ENCODE assay signal across 18 cellular contexts in the genomic region with DNA sequence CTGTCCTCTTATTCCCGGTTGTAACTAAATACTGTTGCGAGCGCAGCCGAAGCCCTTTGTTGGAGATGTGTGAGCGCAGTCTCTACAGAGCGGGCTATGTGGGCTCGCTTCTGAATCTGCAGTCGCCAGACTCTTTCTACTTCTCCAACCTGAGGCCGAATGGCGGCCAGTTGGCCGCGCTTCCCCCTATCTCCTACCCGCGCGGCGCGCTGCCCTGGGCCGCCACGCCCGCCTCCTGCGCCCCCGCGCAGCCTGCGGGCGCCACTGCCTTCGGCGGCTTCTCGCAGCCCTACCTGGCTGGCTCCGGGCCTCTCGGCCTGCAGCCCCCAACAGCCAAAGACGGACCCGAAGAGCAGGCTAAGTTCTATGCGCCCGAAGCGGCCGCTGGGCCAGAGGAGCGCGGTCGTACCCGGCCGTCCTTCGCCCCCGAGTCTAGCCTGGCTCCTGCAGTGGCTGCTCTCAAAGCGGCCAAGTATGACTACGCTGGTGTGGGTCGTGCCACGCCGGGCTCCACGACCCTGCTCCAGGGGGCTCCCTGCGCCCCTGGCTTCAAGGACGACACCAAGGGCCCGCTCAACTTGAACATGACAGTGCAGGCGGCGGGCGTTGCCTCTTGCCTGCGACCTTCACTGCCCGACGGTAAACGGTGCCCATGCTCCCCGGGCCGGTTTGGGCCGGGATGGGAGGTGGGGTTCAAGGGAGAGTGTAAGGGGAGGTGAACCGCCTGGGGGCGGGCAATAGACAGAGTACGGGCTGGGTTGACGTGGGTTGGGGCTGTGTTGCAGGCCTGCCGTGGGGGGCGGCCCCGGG. TPM values are rescaled to one million over a fixed set of nuclear protein-coding genes. Genes with fewer than 3 reads are reported as not detected.
DNase-seq lines count a peak whose midpoint lies in the region; ATAC-seq and TF ChIP-seq lines count a peak whose summit lies in the region.
"Had no signal": no experiment of that assay in that cellular context is flagged by ENCODE, and none has a peak within 500 bp of the region (broad histone marks: within the 10 kb centered on the region; RNA-seq: fewer than 3 reads in every experiment).

Gene HOXD12, plus strand, starts transcription at position 59 of the 810 bp plus-strand sequence. Its CDS starts 7 bp downstream, at position 66.

- H3K79me2 ChIP-seq in MM.1S (ENCODE audit: low read length): no peaks in the 10 kb centered on the region

- peaks cover 92% of the 10 kb centered on the region for H3K27me3 Mint-ChIP-seq in activated CD4-positive, alpha-beta T cell treated with anti-CD3 and anti-CD28 coated beads, Interleukin-2, amount 10 ng/mL, durations not matched to agents 7 days and 5 days

- H3K36me3 Mint-ChIP-seq in activated CD4-positive, alpha-beta T cell treated with anti-CD3 and anti-CD28 coated beads, Interleukin-2, amount 10 ng/mL, durations not matched to agents 7 days and 5 days (ENCODE audit: low read depth): no peaks in the 10 kb centered on the region

- no peak within 1 kb of the TSS; the same call in 1 of the 2 replicates for H2AFZ ChIP-seq in MM.1S (ENCODE audit: low read length)

- intact Hi-C loops in sigmoid colon (cut with DNase I): loop anchor here (5.0 kb wide), 2 partner anchors 848 to 933 kb away; partner anchors contain the start of gene ATF2

- no peak within 1 kb of the TSS for H3K27ac Mint-ChIP-seq in activated CD4-positive, alpha-beta T cell treated with anti-CD3 and anti-CD28 coated beads, Interleukin-2, amount 10 ng/mL, durations not matched to agents 7 days and 5 days

- TF ChIP-seq EP300 in sigmoid colon (IDR thresholded peaks at IDR 0.05): no peak

- H3K27ac ChIP-seq in MM.1S (ENCODE audit: low read length): no peak within 1 kb of the TSS
- peak within 1 kb of the TSS in 3 of 4 donors; percentile 92 to 96 (median 94) for H3K27ac ChIP-seq in sigmoid colon
- H3K27ac ChIP-seq: gastrocnemius medialis, HL-60, VCaP had no signal

- H3K36me3 ChIP-seq in MM.1S (replicated peaks; ENCODE audit: insufficient read depth, low read length): no peaks in the 10 kb centered on the region
- H3K36me3 ChIP-seq in iPS-15b (ENCODE audit: control insufficient read depth, insufficient read depth, low read length): no peaks in the 10 kb centered on the region
- no peaks in the 10 kb centered on the region for H3K36me3 ChIP-seq in sigmoid colon
- H3K36me3 ChIP-seq: gastrocnemius medialis had no signal

- peaks cover 16% of the 10 kb centered on the region for H3K4me1 Mint-ChIP-seq in activated CD4-positive, alpha-beta T cell treated with anti-CD3 and anti-CD28 coated beads, Interleukin-2, amount 10 ng/mL, durations not matched to agents 7 days and 5 days

- 28 to 35% methylated on average over 69 of the region's 69 CpGs for whole genome bisulfite sequencing in sigmoid colon, 2 donors

- no peaks in the 10 kb centered on the region for H3K9me3 ChIP-seq in MM.1S (replicated peaks; ENCODE audit: insufficient read depth, low read length)
- H3K9me3 ChIP-seq in iPS-15b (ENCODE audit: control insufficient read depth, insufficient read depth, low read length): no peaks in the 10 kb centered on the region
- H3K9me3 ChIP-seq in sigmoid colon: no peaks in the 10 kb centered on the region
- H3K9me3 ChIP-seq: gastrocnemius medialis had no signal

- ATAC-seq in HG03108 (IDR thresholded peaks at IDR 0.05; ENCODE audit: unreplicated experiment): no peak
- ATAC-seq: gastrocnemius medialis had no signal

- no peak within 1 kb of the TSS for H3K4me3 ChIP-seq in MM.1S (ENCODE audit: low read length)
- H3K4me3 ChIP-seq in iPS-15b (ENCODE audit: low read depth, low read length): peak within 1 kb of the TSS; percentile 28
- peak within 1 kb of the TSS; percentile 45 to 70 (median 68) for H3K4me3 ChIP-seq in sigmoid colon
- H3K4me3 ChIP-seq: gastrocnemius medialis had no signal

- peaks cover 17% of the 10 kb centered on the region for H3F3A ChIP-seq in MM.1S (ENCODE audit: insufficient read depth, low read length)

- POLR2A ChIA-PET in activated CD4-positive, alpha-beta T cell treated with anti-CD3 and anti-CD28 coated beads, Interleukin-2, amount 10 ng/mL, durations not matched to agents 7 days and 5 days (lab: Charles Lee): no interaction called here

- DNase-seq in activated CD4-positive, alpha-beta T cell treated with anti-CD3 and anti-CD28 coated beads, Interleukin-2, amount 10 ng/mL, durations not matched to agents 7 days and 5 days: no peak
- DNase-seq in activated CD4-positive, alpha-beta T cell treated with anti-CD3 and anti-CD28 coated beads for 1 hour: no peak
- DNase-seq in MM.1S (no peak), sigmoid colon (peak; percentile 67), NCI-H774 (lab: John Stamatoyannopoulos, UW) (no peak)
- no peak for DNase-seq in stimulated activated naive CD4-positive, alpha-beta T cell treated with Interleukin-2 at 50 U/mL for 16 hours (lab: John Stamatoyannopoulos, UW)
- DNase-seq: CD4-positive, alpha-beta memory T cell; central memory CD4-positive, alpha-beta T cell; gastrocnemius medialis; NCI-H1694 treated with DMSO at 0.1 percent for 48 hours; NCI-H510A treated with DMSO at 0.1 percent for 48 hours; stimulated activated CD4-positive, alpha-beta T cell treated with anti-CD3 and anti-CD28 coated beads, Interleukin-12 subunit alpha, Interleukin-12 subunit beta, amount 100 ng/mL, for 4 hours; SW 1271 had no signal

- H3K4me2 ChIP-seq in MM.1S (ENCODE audit: low read depth, low read length): peak within 1 kb of the TSS; percentile 95; the same call in 1 of the 2 replicates

- H3K4me1 ChIP-seq in MM.1S (ENCODE audit: low read length) (0 out of 2 replicates have a peak, but pooled peaks cover 5% of the 10 kb centered on the region), iPS-15b (ENCODE audit: control insufficient read depth, insufficient read depth, low read length) (peaks cover 3% of the 10 kb centered on the region), sigmoid colon (peaks cover 0 to 49% (median 37%) of the 10 kb centered on the region in 4 donors)

- H3K9ac ChIP-seq in MM.1S (ENCODE audit: low read length): no peak within 1 kb of the TSS
- no peak within 1 kb of the TSS for H3K9ac ChIP-seq in iPS-15b (ENCODE audit: low read depth, low read length)

- H3K4me3 Mint-ChIP-seq in activated CD4-positive, alpha-beta T cell treated with anti-CD3 and anti-CD28 coated beads, Interleukin-2, amount 10 ng/mL, durations not matched to agents 7 days and 5 days: peak within 1 kb of the TSS; percentile 3

- H3K9me2 ChIP-seq in MM.1S (replicated peaks; ENCODE audit: insufficient read depth, low read length): no peaks in the 10 kb centered on the region

- TF ChIP-seq POLR2A in sigmoid colon (IDR thresholded peaks at IDR 0.05): no peak

- H3K27me3 ChIP-seq in MM.1S (replicated peaks; ENCODE audit: insufficient read depth, low read length): peaks cover 3% of the 10 kb centered on the region; the same call in 1 of the 2 replicates
- H3K27me3 ChIP-seq in iPS-15b (ENCODE audit: control insufficient read depth, insufficient read depth, low read length): peaks cover 96% of the 10 kb centered on the region
- H3K27me3 ChIP-seq in sigmoid colon: peaks cover 0 to 88% (median 18%) of the 10 kb centered on the region in 3 donors

- no peaks in the 10 kb centered on the region for H3K9me3 Mint-ChIP-seq in activated CD4-positive, alpha-beta T cell treated with anti-CD3 and anti-CD28 coated beads, Interleukin-2, amount 10 ng/mL, durations not matched to agents 7 days and 5 days

- TF ChIP-seq CTCF in MM.1S (IDR thresholded peaks at IDR 0.05; ENCODE audit: low read length): no peak
- no peak for TF ChIP-seq CTCF in sigmoid colon (IDR thresholded peaks at IDR 0.05)

- CTCF ChIA-PET in activated CD4-positive, alpha-beta T cell treated with anti-CD3 and anti-CD28 coated beads, Interleukin-2, amount 10 ng/mL, durations not matched to agents 7 days and 5 days (lab: Charles Lee): no interaction called here

- H4K20me1 ChIP-seq in MM.1S (ENCODE audit: insufficient read depth, low read length): no peaks in the 10 kb centered on the region

RNA-seq across cellular contexts. Expression of gene HOXD12, which starts in this region (rescaled TPM):
- not detected for total RNA-seq in activated CD4-positive, alpha-beta T cell treated with anti-CD3 and anti-CD28 coated beads, Interleukin-2, amount 10 ng/mL, durations not matched to agents 7 days and 5 days
- total RNA-seq in sigmoid colon: 1 to 10 TPM in 3 of 4 donors, not detected in 1; 1.3 to 1.8 (median 1.7) TPM
- polyA plus RNA-seq in sigmoid colon: under 1 TPM in 1 of 3 donors, not detected in 2; 0.15 TPM
- total RNA-seq: CD4-positive, alpha-beta memory T cell; gastrocnemius medialis; mononuclear cell had no signal
- polyA plus RNA-seq: CD4-positive, alpha-beta memory T cell had no signal
